ENCODE assay signal across 9 cellular contexts in the genomic region with DNA sequence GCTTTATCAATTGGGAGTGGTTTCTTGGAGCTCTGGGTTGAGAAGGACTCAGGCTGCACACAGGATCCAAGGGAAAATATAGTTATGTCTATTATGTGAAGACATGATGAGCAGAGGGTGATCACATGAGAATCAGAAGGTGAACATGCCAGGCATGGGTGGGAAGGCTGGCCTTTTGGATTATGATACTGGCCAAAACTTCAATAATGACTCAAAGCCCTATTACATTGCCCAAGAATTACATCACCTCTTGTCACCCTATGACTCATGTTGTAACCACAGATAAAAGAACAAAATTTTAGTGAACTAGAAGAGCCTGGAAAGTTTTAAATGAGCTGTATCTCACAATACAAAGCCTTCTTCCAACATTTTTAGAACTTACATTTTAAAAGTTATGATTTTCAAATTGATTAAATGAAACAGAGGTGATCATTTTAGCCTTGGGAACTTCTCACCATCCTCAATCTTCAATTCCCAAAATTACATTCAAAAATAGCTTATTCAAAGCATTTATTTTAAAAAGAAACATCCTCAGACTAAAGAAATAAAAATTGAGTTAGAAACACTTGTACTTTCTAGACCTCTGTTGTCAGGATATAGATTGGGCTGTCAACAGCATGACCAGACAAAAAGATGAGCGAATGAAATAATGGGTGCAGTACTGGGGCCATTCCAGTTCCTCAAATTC.
DNase-seq lines count a peak whose midpoint lies in the region; ATAC-seq, FAIRE-seq and TF ChIP-seq lines count a peak whose summit lies in the region.
"Had no signal": no experiment of that assay in that cellular context is flagged by ENCODE, and none has a peak within 500 bp of the region (broad histone marks: within the 10 kb centered on the region; RNA-seq: fewer than 3 reads in every experiment).

No MANE protein-coding gene starts in this region.

- H3K4me1 ChIP-seq in right atrium auricular region, result no peaks in the 10 kb centered on the region

- H3K9me3 ChIP-seq in right atrium auricular region, result no peaks in the 10 kb centered on the region

- FAIRE-seq in H54 (lab: Jason Lieb, UNC), result no peak
- FAIRE-seq: H1 had no signal

- H3K27me3 ChIP-seq in right atrium auricular region, result no peaks in the 10 kb centered on the region

- no peaks in the 10 kb centered on the region for H3K36me3 ChIP-seq in right atrium auricular region

- H3K27ac ChIP-seq in right atrium auricular region, result peak overlapping the region in 1 of 2 donors; percentile 37

- TF ChIP-seq POLR2A in H54 (IDR thresholded peaks at IDR 0.05; ENCODE audit: low read depth, low read length), result no peak

- no peak overlapping the region for H3K4me3 ChIP-seq in right atrium auricular region

- TF ChIP-seq CTCF in right atrium auricular region (IDR thresholded peaks at IDR 0.05), result no peak

- ATAC-seq in GM19455 (IDR thresholded peaks at IDR 0.05; ENCODE audit: unreplicated experiment), result no peak

- DNase-seq in GM03348 (ENCODE audit: low spot score) (peak; percentile 79), H54 (ENCODE audit: insufficient read length, low spot score) (peak; percentile 1), NCI-H460 (ENCODE audit: extremely low read depth, low read depth) (peak; percentile 14), right atrium auricular region (ENCODE audit: low spot score) (peak; percentile 63), COR-L47 (lab: John Stamatoyannopoulos, UW) (no peak), pons (ENCODE audit: low spot score) (no peak), NCI-H146 (lab: John Stamatoyannopoulos, UW) (no peak)

Comparison
In these comparisons a context has a peak if more than half of its experiments do, and no peak if none do; other contexts are left out.
1. DNase-seq: peak in GM03348 (single experiment), H54 (single experiment), NCI-H460 (single experiment) and right atrium auricular region (single experiment); none in COR-L47 (single experiment), pons (single experiment) and NCI-H146 (single experiment).